Comparison of ENCODE assay signal across 15 cellular contexts in genomic region chrX:78064152-78064551, GRCh38. TPM values are rescaled to one million over a fixed set of nuclear protein-coding genes. Genes with fewer than 3 reads are reported as not detected.
A peak's percentile ranks its signal among the peaks of the same experiment; 100 is the strongest.
DNase-seq lines count a peak whose midpoint lies in the region; ATAC-seq, FAIRE-seq and TF ChIP-seq lines count a peak whose summit lies in the region.
"Had no signal": no experiment of that assay in that cellular context is flagged by ENCODE, and none has a peak within 500 bp of the region (broad histone marks: within the 10 kb centered on the region; RNA-seq: fewer than 3 reads in every experiment).

No MANE protein-coding gene starts in this region.

- WGBS in testis, 2 donors: 81 to 82% methylated on average over 2 to 4 of the region's 4 CpGs

- H3K36me3 ChIP-seq in HCT116 (ENCODE audit: control insufficient read depth in 1 of 2, insufficient read depth in 2 of 2, low read length in 2 of 2) (no peaks in the 10 kb centered on the region), astrocyte (ENCODE audit: insufficient read depth, low read length) (no peaks in the 10 kb centered on the region), testis (ENCODE audit: low read depth, missing control alignments) (no peaks in the 10 kb centered on the region)

- H3K4me3 ChIP-seq in GM12865 (ENCODE audit: low read depth, low read length) (no peak overlapping the region), HCT116 (replicated peaks in 1 of 2; ENCODE audit: low read depth in 1 of 2, low read length in 2 of 2) (no peak overlapping the region), astrocyte (ENCODE audit: insufficient read depth, low read depth, low read length) (no peak overlapping the region), testis (no peak overlapping the region)

- H2AFZ ChIP-seq in HCT116 (ENCODE audit: low read depth, low read length, poor library complexity, severe bottlenecking) (no peak overlapping the region), astrocyte (ENCODE audit: low read depth, low read length) (no peak overlapping the region)

- no peak overlapping the region for H3K27ac Mint-ChIP-seq in astrocyte (ENCODE audit: unreplicated experiment)
- H3K27ac Mint-ChIP-seq in stimulated activated naive B cell treated with anti-CD40 and anti-IgM and Interleukin-4, amounts not matched to agents 10 μg/mL and 1 μg/mL and 100 μg/mL, for 72 hours: peak overlapping the region; percentile 72

- ATAC-seq in HCT116: no peak
- peak; percentile 20 to 46 for ATAC-seq in stimulated activated naive B cell treated with anti-CD40 and anti-IgM and Interleukin-4, amounts not matched to agents 10 μg/mL and 1 μg/mL and 100 μg/mL, for 72 hours (replicated peaks)
- ATAC-seq in GM18870 (IDR thresholded peaks at IDR 0.05; ENCODE audit: unreplicated experiment): no peak
- ATAC-seq: Right ventricle myocardium inferior had no signal

- CTCF ChIA-PET in HCT116 (lab: Charles Lee): no interaction called here

- DNase-seq in GM12865 (ENCODE audit: low read depth): peak; percentile 32
- no peak for DNase-seq in HCT116 (ENCODE audit: low read depth, low spot score)
- DNase-seq in astrocyte (ENCODE audit: low read depth): no peak
- DNase-seq in stimulated activated naive B cell treated with anti-CD40 and anti-IgM and Interleukin-4, amounts not matched to agents 10 μg/mL and 1 μg/mL and 100 μg/mL, for 72 hours: peak; percentile 45
- DNase-seq in testis: no peak
- no peak for DNase-seq in NCI-H345 (lab: John Stamatoyannopoulos, UW)
- DNase-seq: C1 segment of cervical spinal cord; CD8-positive, alpha-beta memory T cell; KBM-7; NCI-H1417 treated with DMSO at 0.1 percent for 48 hours; NCI-H2029; NCI-H526 had no signal

- RAD21 ChIA-PET in HCT116 (lab: Charles Lee; ENCODE audit: low non-redundant PET in 1 of 2, low total read pairs in 2 of 2, uncharacterized antibody in 2 of 2, unreplicated experiment in 2 of 2): no interaction called here

- H3K4me1 Mint-ChIP-seq in astrocyte (ENCODE audit: low read depth, unreplicated experiment): peaks cover 5% of the 10 kb centered on the region
- H3K4me1 Mint-ChIP-seq in stimulated activated naive B cell treated with anti-CD40 and anti-IgM and Interleukin-4, amounts not matched to agents 10 μg/mL and 1 μg/mL and 100 μg/mL, for 72 hours: peaks cover 25 to 33% of the 10 kb centered on the region in 2 donors

- no peaks in the 10 kb centered on the region for H3K36me3 Mint-ChIP-seq in astrocyte (ENCODE audit: low read depth, unreplicated experiment)
- peaks cover 4 to 9% of the 10 kb centered on the region in 2 donors for H3K36me3 Mint-ChIP-seq in stimulated activated naive B cell treated with anti-CD40 and anti-IgM and Interleukin-4, amounts not matched to agents 10 μg/mL and 1 μg/mL and 100 μg/mL, for 72 hours

- H3K4me3 Mint-ChIP-seq in astrocyte (ENCODE audit: unreplicated experiment): no peak overlapping the region
- peak overlapping the region in 1 of 2 donors; percentile 0 for H3K4me3 Mint-ChIP-seq in stimulated activated naive B cell treated with anti-CD40 and anti-IgM and Interleukin-4, amounts not matched to agents 10 μg/mL and 1 μg/mL and 100 μg/mL, for 72 hours
- H3K4me3 Mint-ChIP-seq: CD8-positive, alpha-beta memory T cell had no signal

- H3K4me2 ChIP-seq in HCT116 (ENCODE audit: low read length) (0 out of 2 replicates have a peak overlapping the region, but pooled peaks have one; percentile 63), astrocyte (ENCODE audit: low read length) (no peak overlapping the region)

- H3K4me1 ChIP-seq in HCT116 (ENCODE audit: control insufficient read depth in 1 of 2, insufficient read depth in 2 of 2, low read length in 2 of 2) (peaks cover 17 to 39% of the 10 kb centered on the region in 2 experiments), astrocyte (ENCODE audit: insufficient read depth, low read length) (peaks cover 8% of the 10 kb centered on the region), testis (no peaks in the 10 kb centered on the region)

- no peaks in the 10 kb centered on the region for H3K9me2 ChIP-seq in HCT116 (ENCODE audit: insufficient read depth)

- no peak for TF ChIP-seq RAD21 in HCT116 (IDR thresholded peaks at IDR 0.05; ENCODE audit: low read depth)

- intact Hi-C loops in HCT116 (cut with micrococcal nuclease) (no loop called here), testis (cut with DNase I; ENCODE audit: low total_unique reads) (no loop called here)

- no peaks in the 10 kb centered on the region for H3K9me3 Mint-ChIP-seq in astrocyte (ENCODE audit: unreplicated experiment)
- H3K9me3 Mint-ChIP-seq in stimulated activated naive B cell treated with anti-CD40 and anti-IgM and Interleukin-4, amounts not matched to agents 10 μg/mL and 1 μg/mL and 100 μg/mL, for 72 hours: peaks cover 3 to 6% of the 10 kb centered on the region in 2 donors
- H3K9me3 Mint-ChIP-seq: CD8-positive, alpha-beta memory T cell had no signal

- H3K79me2 ChIP-seq in HCT116 (ENCODE audit: insufficient read depth, low read length): no peaks in the 10 kb centered on the region
- no peaks in the 10 kb centered on the region for H3K79me2 ChIP-seq in astrocyte (ENCODE audit: insufficient read depth, low read length)

- POLR2A ChIA-PET in HCT116 (lab: Charles Lee): interaction anchor here (0.6 kb wide), 1 partner anchor 22 kb away, joined by 3 read pairs; no protein-coding TSS in a partner anchor

- TF ChIP-seq CTCF in GM12865 (IDR thresholded peaks at IDR 0.05; ENCODE audit: insufficient read depth, low read depth, low read length, missing control alignments): no peak
- no peak for TF ChIP-seq CTCF in HCT116 (IDR thresholded peaks at IDR 0.05 in 2 of 3, conservative IDR thresholded peaks at IDR 0.05 in 1 of 3; ENCODE audit: borderline replicate concordance in 1 of 3, insufficient read depth in 1 of 3, low read depth in 2 of 3, low read length in 2 of 3)
- TF ChIP-seq CTCF in astrocyte (IDR thresholded peaks at IDR 0.05; ENCODE audit: insufficient read depth, low read depth, low read length): no peak
- TF ChIP-seq CTCF in testis (IDR thresholded peaks at IDR 0.05): no peak

- H3K27me3 Mint-ChIP-seq in astrocyte (ENCODE audit: low read depth, unreplicated experiment): peaks cover 3% of the 10 kb centered on the region
- no peaks in the 10 kb centered on the region for H3K27me3 Mint-ChIP-seq in stimulated activated naive B cell treated with anti-CD40 and anti-IgM and Interleukin-4, amounts not matched to agents 10 μg/mL and 1 μg/mL and 100 μg/mL, for 72 hours

- TF ChIP-seq POLR2A in HCT116 (IDR thresholded peaks at IDR 0.05; ENCODE audit: borderline replicate concordance, extremely low read depth, insufficient read depth, insufficient read length) (no peak), testis (IDR thresholded peaks at IDR 0.05) (no peak)

- no peaks in the 10 kb centered on the region for H4K20me1 ChIP-seq in HCT116 (ENCODE audit: insufficient read depth)
- H4K20me1 ChIP-seq in astrocyte (ENCODE audit: insufficient read depth, low read length): no peaks in the 10 kb centered on the region

- H3K27ac ChIP-seq in HCT116 (ENCODE audit: low read depth, low read length) (no peak overlapping the region), astrocyte (ENCODE audit: low read depth, low read length) (no peak overlapping the region), testis (no peak overlapping the region)

- H3K27me3 ChIP-seq in HCT116 (ENCODE audit: insufficient read depth, low read length) (no peaks in the 10 kb centered on the region), astrocyte (ENCODE audit: insufficient read depth, low read length) (no peaks in the 10 kb centered on the region), testis (no peaks in the 10 kb centered on the region)

- FAIRE-seq in astrocyte (lab: Jason Lieb, UNC): peak; percentile 85
- FAIRE-seq: D721Med had no signal

- H3K9ac ChIP-seq in HCT116 (ENCODE audit: low read length) (no peak overlapping the region), astrocyte (ENCODE audit: low read length) (no peak overlapping the region)

- BruUV-seq in HCT116 (replicated peaks; lab: Mats Ljungman, UMichigan): no TSS peak

- H3K9me3 ChIP-seq in HCT116 (ENCODE audit: control insufficient read depth in 1 of 2, insufficient read depth in 1 of 2, low read depth in 1 of 2, low read length in 2 of 2) (no peaks in the 10 kb centered on the region), astrocyte (ENCODE audit: insufficient read depth, low read depth, low read length) (no peaks in the 10 kb centered on the region), testis (no peaks in the 10 kb centered on the region)

TF ChIP-seq in HCT116, 20 proteins besides CTCF, POLR2A, EP300 and RAD21 (continues in another document):
- no peak for TF ChIP-seq FOSL1 (IDR thresholded peaks at IDR 0.05; ENCODE audit: low read depth)
- no peak for TF ChIP-seq SRF (IDR thresholded peaks at IDR 0.05; ENCODE audit: low read depth)
- no peak for TF ChIP-seq SP1 (IDR thresholded peaks at IDR 0.05; ENCODE audit: low read depth)
- TF ChIP-seq REST (IDR thresholded peaks at IDR 0.05; ENCODE audit: low read depth): no peak
- no peak for TF ChIP-seq ELF1 (IDR thresholded peaks at IDR 0.05; ENCODE audit: borderline replicate concordance, low read depth)

RNA-seq across cellular contexts. Expression of gene PGK1, which starts 39.9 kb away (rescaled TPM):
- total RNA-seq in HCT116 (2021; ENCODE audit: unreplicated experiment) (492 TPM), astrocyte (606 and 665 TPM in 2 replicates), testis (10 to 100 TPM; 69.1 to 100.0 TPM)
- 642 and 771 TPM in 2 replicates for polyA plus RNA-seq in HCT116 (2012)
- 109 TPM for polyA plus RNA-seq in testis (ENCODE audit: insufficient read depth, low read depth, low replicate concordance)

Comparison
In these comparisons a context has a peak if more than half of its experiments do, and no peak if none do; other contexts are left out.
1. DNase-seq: peak in GM12865 (single experiment) and stimulated activated naive B cell treated with anti-CD40 and anti-IgM and Interleukin-4, amounts not matched to agents 10 μg/mL and 1 μg/mL and 100 μg/mL, for 72 hours (single experiment); none in HCT116 (single experiment), astrocyte (single experiment), testis (single experiment) and NCI-H345 (single experiment).
2. ATAC-seq: peak in stimulated activated naive B cell treated with anti-CD40 and anti-IgM and Interleukin-4, amounts not matched to agents 10 μg/mL and 1 μg/mL and 100 μg/mL, for 72 hours (2 of 2); none in HCT116 (single experiment) and GM18870 (single experiment).